In the genomic region with DNA sequence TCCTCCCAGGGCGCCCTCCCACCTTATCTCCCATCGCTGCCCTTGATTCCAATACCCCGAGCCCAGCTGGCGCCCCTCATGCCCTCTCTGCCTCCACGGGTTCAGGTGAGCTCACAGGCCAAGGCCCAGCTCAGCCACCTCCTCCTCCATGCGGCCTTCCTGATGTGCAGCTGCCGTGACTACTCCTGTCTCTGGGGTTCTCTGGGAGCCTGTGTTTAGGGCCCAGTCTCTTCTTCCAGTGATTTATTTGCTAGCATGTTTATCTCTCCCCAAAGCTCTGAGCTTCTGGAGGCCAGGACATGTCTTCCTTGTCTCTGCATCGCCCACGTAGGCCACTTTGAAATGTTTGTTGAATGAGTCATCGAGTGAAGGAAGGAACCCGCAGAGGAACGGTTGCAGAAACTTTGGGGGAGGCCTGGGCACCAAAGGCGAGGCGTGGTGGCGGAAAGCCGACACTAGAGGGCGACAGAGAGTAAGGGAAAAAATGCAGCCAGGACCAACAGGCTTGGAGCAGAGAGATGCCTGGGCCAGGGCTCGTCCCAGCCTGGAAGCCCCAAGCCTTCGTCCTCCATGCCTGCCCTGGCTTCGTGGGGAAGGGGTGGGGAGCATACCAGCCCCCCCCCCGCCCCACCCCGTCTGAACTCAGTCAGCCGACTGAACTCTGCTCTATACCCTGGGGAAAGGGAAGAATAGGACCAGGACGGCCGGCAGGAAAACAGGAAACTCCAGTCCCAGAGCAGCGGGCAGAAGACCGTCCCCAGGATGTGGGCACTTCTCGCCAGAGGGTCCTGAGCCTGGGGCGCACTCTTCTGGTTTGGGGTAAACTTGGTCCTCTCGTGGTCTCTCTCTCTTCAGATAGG, we compare ENCODE assay signal across 1 cellular context.
A peak's percentile ranks its signal among the peaks of the same experiment; 100 is the strongest.
TF ChIP-seq lines count a peak whose summit lies in the region.

No MANE protein-coding gene starts in this region.

TF ChIP-seq in HepG2, 621 proteins besides CTCF, POLR2A, EP300 and RAD21 (continued from another document and continues in another):
- TF ChIP-seq, protein P1, sequence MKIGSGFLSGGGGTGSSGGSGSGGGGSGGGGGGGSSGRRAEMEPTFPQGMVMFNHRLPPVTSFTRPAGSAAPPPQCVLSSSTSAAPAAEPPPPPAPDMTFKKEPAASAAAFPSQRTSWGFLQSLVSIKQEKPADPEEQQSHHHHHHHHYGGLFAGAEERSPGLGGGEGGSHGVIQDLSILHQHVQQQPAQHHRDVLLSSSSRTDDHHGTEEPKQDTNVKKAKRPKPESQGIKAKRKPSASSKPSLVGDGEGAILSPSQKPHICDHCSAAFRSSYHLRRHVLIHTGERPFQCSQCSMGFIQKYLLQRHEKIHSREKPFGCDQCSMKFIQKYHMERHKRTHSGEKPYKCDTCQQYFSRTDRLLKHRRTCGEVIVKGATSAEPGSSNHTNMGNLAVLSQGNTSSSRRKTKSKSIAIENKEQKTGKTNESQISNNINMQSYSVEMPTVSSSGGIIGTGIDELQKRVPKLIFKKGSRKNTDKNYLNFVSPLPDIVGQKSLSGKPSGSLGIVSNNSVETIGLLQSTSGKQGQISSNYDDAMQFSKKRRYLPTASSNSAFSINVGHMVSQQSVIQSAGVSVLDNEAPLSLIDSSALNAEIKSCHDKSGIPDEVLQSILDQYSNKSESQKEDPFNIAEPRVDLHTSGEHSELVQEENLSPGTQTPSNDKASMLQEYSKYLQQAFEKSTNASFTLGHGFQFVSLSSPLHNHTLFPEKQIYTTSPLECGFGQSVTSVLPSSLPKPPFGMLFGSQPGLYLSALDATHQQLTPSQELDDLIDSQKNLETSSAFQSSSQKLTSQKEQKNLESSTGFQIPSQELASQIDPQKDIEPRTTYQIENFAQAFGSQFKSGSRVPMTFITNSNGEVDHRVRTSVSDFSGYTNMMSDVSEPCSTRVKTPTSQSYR (CRISPR knock-in tag; IDR thresholded peaks at IDR 0.05; ENCODE audit: borderline replicate concordance): peak; percentile 47; the same call in 1 of the 2 replicates
- peak; percentile 36; the same call in 1 of the 2 replicates for TF ChIP-seq ZNF331 (CRISPR knock-in tag; IDR thresholded peaks at IDR 0.05)
- TF ChIP-seq HINFP (CRISPR knock-in tag; IDR thresholded peaks at IDR 0.05; ENCODE audit: low read depth): no peak
- TF ChIP-seq ZNF205 (CRISPR knock-in tag; IDR thresholded peaks at IDR 0.05): peak; percentile 57; the same call in 1 of the 2 replicates
- TF ChIP-seq ZNF3 (CRISPR knock-in tag; IDR thresholded peaks at IDR 0.05): peak; percentile 95
- peak; percentile 87; the same call in 1 of the 2 replicates for TF ChIP-seq PRDM15 (CRISPR knock-in tag; IDR thresholded peaks at IDR 0.05)
- TF ChIP-seq THAP11 (CRISPR knock-in tag; IDR thresholded peaks at IDR 0.05): peak; percentile 67
- peak; percentile 72; the same call in 1 of the 2 replicates for TF ChIP-seq REPIN1 (CRISPR knock-in tag; IDR thresholded peaks at IDR 0.05; ENCODE audit: borderline replicate concordance, low read depth)
- TF ChIP-seq RBM39 (IDR thresholded peaks at IDR 0.05; ENCODE audit: low read depth, low read length, poor library complexity, severe bottlenecking): no peak
- 0 out of 2 replicates have a peak, but pooled peaks have one; percentile 37 for TF ChIP-seq ZNF451 (CRISPR knock-in tag; IDR thresholded peaks at IDR 0.05)
- peak; percentile 71; the same call in 1 of the 2 replicates for TF ChIP-seq ZKSCAN8 (CRISPR knock-in tag; IDR thresholded peaks at IDR 0.05; ENCODE audit: borderline replicate concordance)
- TF ChIP-seq ZBTB7A (CRISPR knock-in tag; IDR thresholded peaks at IDR 0.05): no peak; the same call in 1 of the 2 replicates
- no peak for TF ChIP-seq NONO (IDR thresholded peaks at IDR 0.05)
- TF ChIP-seq NONO (CRISPR knock-in tag; conservative IDR thresholded peaks at IDR 0.05): peak; percentile 60
- peak; percentile 34; the same call in 1 of the 2 replicates for TF ChIP-seq KMT2A (CRISPR knock-in tag; IDR thresholded peaks at IDR 0.05)
- peak; percentile 33; the same call in 1 of the 2 replicates for TF ChIP-seq ATF2 (CRISPR knock-in tag; IDR thresholded peaks at IDR 0.05)
- no peak for TF ChIP-seq ZNF720 (CRISPR knock-in tag; IDR thresholded peaks at IDR 0.05)
- TF ChIP-seq ZNF530 (CRISPR knock-in tag; IDR thresholded peaks at IDR 0.05; ENCODE audit: low read depth): no peak
- TF ChIP-seq MIXL1 (CRISPR knock-in tag; IDR thresholded peaks at IDR 0.05): peak; percentile 52
- TF ChIP-seq PPARG (CRISPR knock-in tag; conservative IDR thresholded peaks at IDR 0.05): peak; percentile 62; the same call in 1 of the 2 replicates
- peak; percentile 76 for TF ChIP-seq XRCC5 (optimal IDR thresholded peaks at IDR 0.05; ENCODE audit: low read length)
- no peak for TF ChIP-seq SNAPC2 (CRISPR knock-in tag; IDR thresholded peaks at IDR 0.05)
- peak; percentile 47; the same call in 1 of the 2 replicates for TF ChIP-seq NFATC3 (CRISPR knock-in tag; IDR thresholded peaks at IDR 0.05)
- no peak for TF ChIP-seq NR1H2 (CRISPR knock-in tag; IDR thresholded peaks at IDR 0.05; ENCODE audit: borderline replicate concordance, low read depth)
- TF ChIP-seq ZNF350 (CRISPR knock-in tag; IDR thresholded peaks at IDR 0.05; ENCODE audit: borderline replicate concordance, low read depth): peak; percentile 55; the same call in 1 of the 2 replicates
- 0 out of 2 replicates have a peak, but pooled peaks have one; percentile 71 for TF ChIP-seq KDM3A (CRISPR knock-in tag; IDR thresholded peaks at IDR 0.05; ENCODE audit: low read depth)
- no peak for TF ChIP-seq ZNF407 (CRISPR knock-in tag; IDR thresholded peaks at IDR 0.05; ENCODE audit: not compliant biosample characterization)
- no peak for TF ChIP-seq TGIF2 (CRISPR knock-in tag; IDR thresholded peaks at IDR 0.05)
